In the genomic region with DNA sequence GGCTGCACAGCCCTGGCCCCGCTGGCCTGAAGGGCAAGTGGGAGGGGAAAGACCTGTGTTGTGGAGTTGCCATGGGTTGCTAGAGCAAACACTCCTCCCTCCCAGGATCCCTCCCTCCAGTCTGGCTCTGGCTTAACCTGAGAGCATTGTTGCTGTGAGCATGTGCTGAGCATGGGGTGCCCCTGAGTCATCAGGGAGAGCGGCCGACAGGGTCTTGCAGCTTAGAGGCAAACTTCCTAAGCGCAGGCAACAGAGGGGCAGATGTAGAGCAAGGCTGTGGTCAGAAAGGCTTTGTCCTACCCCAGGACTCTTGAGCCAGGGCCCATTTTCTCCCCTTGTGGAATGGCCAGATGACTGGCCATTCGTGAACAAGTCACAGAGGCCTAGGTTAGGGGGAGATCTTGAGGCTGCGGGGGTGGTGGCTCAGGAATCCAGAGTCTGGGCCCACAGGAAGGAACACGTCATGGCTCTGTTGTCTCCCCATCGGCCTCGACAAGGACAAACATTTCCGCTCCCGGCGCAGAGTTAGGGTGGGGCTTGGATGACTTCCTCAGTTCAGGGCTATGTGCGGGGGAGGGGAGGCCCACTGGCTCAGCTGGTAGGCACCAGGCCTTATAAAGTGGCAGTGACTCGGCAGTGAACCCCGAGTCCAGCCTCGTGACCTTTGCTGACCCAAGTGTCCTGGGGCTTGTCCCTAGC, we compare ENCODE assay signal across 1 cellular context.
TF ChIP-seq lines count a peak whose summit lies in the region.

No MANE protein-coding gene starts in this region.

TF ChIP-seq in HepG2, 621 proteins besides CTCF, POLR2A, EP300 and RAD21 (continued from another document and continues in another):
- TF ChIP-seq, protein P1, sequence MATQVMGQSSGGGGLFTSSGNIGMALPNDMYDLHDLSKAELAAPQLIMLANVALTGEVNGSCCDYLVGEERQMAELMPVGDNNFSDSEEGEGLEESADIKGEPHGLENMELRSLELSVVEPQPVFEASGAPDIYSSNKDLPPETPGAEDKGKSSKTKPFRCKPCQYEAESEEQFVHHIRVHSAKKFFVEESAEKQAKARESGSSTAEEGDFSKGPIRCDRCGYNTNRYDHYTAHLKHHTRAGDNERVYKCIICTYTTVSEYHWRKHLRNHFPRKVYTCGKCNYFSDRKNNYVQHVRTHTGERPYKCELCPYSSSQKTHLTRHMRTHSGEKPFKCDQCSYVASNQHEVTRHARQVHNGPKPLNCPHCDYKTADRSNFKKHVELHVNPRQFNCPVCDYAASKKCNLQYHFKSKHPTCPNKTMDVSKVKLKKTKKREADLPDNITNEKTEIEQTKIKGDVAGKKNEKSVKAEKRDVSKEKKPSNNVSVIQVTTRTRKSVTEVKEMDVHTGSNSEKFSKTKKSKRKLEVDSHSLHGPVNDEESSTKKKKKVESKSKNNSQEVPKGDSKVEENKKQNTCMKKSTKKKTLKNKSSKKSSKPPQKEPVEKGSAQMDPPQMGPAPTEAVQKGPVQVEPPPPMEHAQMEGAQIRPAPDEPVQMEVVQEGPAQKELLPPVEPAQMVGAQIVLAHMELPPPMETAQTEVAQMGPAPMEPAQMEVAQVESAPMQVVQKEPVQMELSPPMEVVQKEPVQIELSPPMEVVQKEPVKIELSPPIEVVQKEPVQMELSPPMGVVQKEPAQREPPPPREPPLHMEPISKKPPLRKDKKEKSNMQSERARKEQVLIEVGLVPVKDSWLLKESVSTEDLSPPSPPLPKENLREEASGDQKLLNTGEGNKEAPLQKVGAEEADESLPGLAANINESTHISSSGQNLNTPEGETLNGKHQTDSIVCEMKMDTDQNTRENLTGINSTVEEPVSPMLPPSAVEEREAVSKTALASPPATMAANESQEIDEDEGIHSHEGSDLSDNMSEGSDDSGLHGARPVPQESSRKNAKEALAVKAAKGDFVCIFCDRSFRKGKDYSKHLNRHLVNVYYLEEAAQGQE (IDR thresholded peaks at IDR 0.05; ENCODE audit: borderline replicate concordance in 1 of 2, low read depth in 1 of 2, low read length in 2 of 2): no peak
- TF ChIP-seq PHF20 (CRISPR knock-in tag; IDR thresholded peaks at IDR 0.05) (peak; percentile 76), FOSL1 (CRISPR knock-in tag; IDR thresholded peaks at IDR 0.05; ENCODE audit: borderline replicate concordance) (no peak), ZNF468 (CRISPR knock-in tag; IDR thresholded peaks at IDR 0.05) (no peak; the same call in 1 of the 2 replicates), POGZ (CRISPR knock-in tag; IDR thresholded peaks at IDR 0.05) (peak; percentile 53; the same call in 1 of the 2 replicates), ZNF614 (CRISPR knock-in tag; IDR thresholded peaks at IDR 0.05; ENCODE audit: borderline replicate concordance) (peak; percentile 73; the same call in 1 of the 2 replicates), TAF15 (IDR thresholded peaks at IDR 0.05; ENCODE audit: low read depth, low read length, poor library complexity, severe bottlenecking) (no peak), ZNF549 (CRISPR knock-in tag; IDR thresholded peaks at IDR 0.05) (no peak), MBNL3 (CRISPR knock-in tag; conservative IDR thresholded peaks at IDR 0.05) (no peak), ZFP37 (CRISPR knock-in tag; IDR thresholded peaks at IDR 0.05; ENCODE audit: borderline replicate concordance) (peak; percentile 95; the same call in 1 of the 2 replicates), FLYWCH1 (CRISPR knock-in tag; IDR thresholded peaks at IDR 0.05) (no peak), ONECUT2 (CRISPR knock-in tag; IDR thresholded peaks at IDR 0.05) (no peak), ZNF883 (CRISPR knock-in tag; IDR thresholded peaks at IDR 0.05; ENCODE audit: not compliant biosample characterization) (no peak), KLF11 (CRISPR knock-in tag; IDR thresholded peaks at IDR 0.05) (no peak), ZNF782 (CRISPR knock-in tag; IDR thresholded peaks at IDR 0.05; ENCODE audit: borderline replicate concordance) (peak; percentile 87), HNRNPH1 (optimal IDR thresholded peaks at IDR 0.05; ENCODE audit: low read depth, low read length) (no peak), ZSCAN25 (CRISPR knock-in tag; IDR thresholded peaks at IDR 0.05) (peak; percentile 81; the same call in 1 of the 2 replicates), XBP1 (CRISPR knock-in tag; IDR thresholded peaks at IDR 0.05) (no peak; the same call in 1 of the 2 replicates), CC2D1A (CRISPR knock-in tag; IDR thresholded peaks at IDR 0.05) (0 out of 2 replicates have a peak, but pooled peaks have one; percentile 46), ZNF253 (CRISPR knock-in tag; IDR thresholded peaks at IDR 0.05; ENCODE audit: borderline replicate concordance) (peak; percentile 72; the same call in 1 of the 2 replicates)
- TF ChIP-seq, protein P2, sequence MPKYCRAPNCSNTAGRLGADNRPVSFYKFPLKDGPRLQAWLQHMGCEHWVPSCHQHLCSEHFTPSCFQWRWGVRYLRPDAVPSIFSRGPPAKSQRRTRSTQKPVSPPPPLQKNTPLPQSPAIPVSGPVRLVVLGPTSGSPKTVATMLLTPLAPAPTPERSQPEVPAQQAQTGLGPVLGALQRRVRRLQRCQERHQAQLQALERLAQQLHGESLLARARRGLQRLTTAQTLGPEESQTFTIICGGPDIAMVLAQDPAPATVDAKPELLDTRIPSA (CRISPR knock-in tag; IDR thresholded peaks at IDR 0.05; ENCODE audit: borderline replicate concordance): no peak
- TF ChIP-seq, protein P3, sequence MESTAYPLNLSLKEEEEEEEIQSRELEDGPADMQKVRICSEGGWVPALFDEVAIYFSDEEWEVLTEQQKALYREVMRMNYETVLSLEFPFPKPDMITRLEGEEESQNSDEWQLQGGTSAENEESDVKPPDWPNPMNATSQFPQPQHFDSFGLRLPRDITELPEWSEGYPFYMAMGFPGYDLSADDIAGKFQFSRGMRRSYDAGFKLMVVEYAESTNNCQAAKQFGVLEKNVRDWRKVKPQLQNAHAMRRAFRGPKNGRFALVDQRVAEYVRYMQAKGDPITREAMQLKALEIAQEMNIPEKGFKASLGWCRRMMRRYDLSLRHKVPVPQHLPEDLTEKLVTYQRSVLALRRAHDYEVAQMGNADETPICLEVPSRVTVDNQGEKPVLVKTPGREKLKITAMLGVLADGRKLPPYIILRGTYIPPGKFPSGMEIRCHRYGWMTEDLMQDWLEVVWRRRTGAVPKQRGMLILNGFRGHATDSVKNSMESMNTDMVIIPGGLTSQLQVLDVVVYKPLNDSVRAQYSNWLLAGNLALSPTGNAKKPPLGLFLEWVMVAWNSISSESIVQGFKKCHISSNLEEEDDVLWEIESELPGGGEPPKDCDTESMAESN (CRISPR knock-in tag; conservative IDR thresholded peaks at IDR 0.05): peak; percentile 76
- TF ChIP-seq, protein P4, sequence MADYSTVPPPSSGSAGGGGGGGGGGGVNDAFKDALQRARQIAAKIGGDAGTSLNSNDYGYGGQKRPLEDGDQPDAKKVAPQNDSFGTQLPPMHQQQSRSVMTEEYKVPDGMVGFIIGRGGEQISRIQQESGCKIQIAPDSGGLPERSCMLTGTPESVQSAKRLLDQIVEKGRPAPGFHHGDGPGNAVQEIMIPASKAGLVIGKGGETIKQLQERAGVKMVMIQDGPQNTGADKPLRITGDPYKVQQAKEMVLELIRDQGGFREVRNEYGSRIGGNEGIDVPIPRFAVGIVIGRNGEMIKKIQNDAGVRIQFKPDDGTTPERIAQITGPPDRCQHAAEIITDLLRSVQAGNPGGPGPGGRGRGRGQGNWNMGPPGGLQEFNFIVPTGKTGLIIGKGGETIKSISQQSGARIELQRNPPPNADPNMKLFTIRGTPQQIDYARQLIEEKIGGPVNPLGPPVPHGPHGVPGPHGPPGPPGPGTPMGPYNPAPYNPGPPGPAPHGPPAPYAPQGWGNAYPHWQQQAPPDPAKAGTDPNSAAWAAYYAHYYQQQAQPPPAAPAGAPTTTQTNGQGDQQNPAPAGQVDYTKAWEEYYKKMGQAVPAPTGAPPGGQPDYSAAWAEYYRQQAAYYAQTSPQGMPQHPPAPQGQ (CRISPR knock-in tag; IDR thresholded peaks at IDR 0.05; ENCODE audit: borderline replicate concordance): 0 out of 2 replicates have a peak, but pooled peaks have one; percentile 35
- TF ChIP-seq, protein P5, sequence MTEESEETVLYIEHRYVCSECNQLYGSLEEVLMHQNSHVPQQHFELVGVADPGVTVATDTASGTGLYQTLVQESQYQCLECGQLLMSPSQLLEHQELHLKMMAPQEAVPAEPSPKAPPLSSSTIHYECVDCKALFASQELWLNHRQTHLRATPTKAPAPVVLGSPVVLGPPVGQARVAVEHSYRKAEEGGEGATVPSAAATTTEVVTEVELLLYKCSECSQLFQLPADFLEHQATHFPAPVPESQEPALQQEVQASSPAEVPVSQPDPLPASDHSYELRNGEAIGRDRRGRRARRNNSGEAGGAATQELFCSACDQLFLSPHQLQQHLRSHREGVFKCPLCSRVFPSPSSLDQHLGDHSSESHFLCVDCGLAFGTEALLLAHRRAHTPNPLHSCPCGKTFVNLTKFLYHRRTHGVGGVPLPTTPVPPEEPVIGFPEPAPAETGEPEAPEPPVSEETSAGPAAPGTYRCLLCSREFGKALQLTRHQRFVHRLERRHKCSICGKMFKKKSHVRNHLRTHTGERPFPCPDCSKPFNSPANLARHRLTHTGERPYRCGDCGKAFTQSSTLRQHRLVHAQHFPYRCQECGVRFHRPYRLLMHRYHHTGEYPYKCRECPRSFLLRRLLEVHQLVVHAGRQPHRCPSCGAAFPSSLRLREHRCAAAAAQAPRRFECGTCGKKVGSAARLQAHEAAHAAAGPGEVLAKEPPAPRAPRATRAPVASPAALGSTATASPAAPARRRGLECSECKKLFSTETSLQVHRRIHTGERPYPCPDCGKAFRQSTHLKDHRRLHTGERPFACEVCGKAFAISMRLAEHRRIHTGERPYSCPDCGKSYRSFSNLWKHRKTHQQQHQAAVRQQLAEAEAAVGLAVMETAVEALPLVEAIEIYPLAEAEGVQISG (CRISPR knock-in tag; IDR thresholded peaks at IDR 0.05): peak; percentile 49
- TF ChIP-seq, protein P6, sequence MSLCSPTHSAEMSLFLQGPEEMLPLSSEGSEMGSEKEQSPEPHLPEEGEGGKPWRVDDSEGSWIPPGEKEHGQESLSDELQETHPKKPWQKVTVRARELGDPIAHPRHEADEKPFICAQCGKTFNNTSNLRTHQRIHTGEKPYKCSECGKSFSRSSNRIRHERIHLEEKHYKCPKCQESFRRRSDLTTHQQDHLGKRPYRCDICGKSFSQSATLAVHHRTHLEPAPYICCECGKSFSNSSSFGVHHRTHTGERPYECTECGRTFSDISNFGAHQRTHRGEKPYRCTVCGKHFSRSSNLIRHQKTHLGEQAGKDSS (CRISPR knock-in tag; IDR thresholded peaks at IDR 0.05; ENCODE audit: borderline replicate concordance, low read depth): peak; percentile 92; the same call in 1 of the 2 replicates
- TF ChIP-seq, protein P7, sequence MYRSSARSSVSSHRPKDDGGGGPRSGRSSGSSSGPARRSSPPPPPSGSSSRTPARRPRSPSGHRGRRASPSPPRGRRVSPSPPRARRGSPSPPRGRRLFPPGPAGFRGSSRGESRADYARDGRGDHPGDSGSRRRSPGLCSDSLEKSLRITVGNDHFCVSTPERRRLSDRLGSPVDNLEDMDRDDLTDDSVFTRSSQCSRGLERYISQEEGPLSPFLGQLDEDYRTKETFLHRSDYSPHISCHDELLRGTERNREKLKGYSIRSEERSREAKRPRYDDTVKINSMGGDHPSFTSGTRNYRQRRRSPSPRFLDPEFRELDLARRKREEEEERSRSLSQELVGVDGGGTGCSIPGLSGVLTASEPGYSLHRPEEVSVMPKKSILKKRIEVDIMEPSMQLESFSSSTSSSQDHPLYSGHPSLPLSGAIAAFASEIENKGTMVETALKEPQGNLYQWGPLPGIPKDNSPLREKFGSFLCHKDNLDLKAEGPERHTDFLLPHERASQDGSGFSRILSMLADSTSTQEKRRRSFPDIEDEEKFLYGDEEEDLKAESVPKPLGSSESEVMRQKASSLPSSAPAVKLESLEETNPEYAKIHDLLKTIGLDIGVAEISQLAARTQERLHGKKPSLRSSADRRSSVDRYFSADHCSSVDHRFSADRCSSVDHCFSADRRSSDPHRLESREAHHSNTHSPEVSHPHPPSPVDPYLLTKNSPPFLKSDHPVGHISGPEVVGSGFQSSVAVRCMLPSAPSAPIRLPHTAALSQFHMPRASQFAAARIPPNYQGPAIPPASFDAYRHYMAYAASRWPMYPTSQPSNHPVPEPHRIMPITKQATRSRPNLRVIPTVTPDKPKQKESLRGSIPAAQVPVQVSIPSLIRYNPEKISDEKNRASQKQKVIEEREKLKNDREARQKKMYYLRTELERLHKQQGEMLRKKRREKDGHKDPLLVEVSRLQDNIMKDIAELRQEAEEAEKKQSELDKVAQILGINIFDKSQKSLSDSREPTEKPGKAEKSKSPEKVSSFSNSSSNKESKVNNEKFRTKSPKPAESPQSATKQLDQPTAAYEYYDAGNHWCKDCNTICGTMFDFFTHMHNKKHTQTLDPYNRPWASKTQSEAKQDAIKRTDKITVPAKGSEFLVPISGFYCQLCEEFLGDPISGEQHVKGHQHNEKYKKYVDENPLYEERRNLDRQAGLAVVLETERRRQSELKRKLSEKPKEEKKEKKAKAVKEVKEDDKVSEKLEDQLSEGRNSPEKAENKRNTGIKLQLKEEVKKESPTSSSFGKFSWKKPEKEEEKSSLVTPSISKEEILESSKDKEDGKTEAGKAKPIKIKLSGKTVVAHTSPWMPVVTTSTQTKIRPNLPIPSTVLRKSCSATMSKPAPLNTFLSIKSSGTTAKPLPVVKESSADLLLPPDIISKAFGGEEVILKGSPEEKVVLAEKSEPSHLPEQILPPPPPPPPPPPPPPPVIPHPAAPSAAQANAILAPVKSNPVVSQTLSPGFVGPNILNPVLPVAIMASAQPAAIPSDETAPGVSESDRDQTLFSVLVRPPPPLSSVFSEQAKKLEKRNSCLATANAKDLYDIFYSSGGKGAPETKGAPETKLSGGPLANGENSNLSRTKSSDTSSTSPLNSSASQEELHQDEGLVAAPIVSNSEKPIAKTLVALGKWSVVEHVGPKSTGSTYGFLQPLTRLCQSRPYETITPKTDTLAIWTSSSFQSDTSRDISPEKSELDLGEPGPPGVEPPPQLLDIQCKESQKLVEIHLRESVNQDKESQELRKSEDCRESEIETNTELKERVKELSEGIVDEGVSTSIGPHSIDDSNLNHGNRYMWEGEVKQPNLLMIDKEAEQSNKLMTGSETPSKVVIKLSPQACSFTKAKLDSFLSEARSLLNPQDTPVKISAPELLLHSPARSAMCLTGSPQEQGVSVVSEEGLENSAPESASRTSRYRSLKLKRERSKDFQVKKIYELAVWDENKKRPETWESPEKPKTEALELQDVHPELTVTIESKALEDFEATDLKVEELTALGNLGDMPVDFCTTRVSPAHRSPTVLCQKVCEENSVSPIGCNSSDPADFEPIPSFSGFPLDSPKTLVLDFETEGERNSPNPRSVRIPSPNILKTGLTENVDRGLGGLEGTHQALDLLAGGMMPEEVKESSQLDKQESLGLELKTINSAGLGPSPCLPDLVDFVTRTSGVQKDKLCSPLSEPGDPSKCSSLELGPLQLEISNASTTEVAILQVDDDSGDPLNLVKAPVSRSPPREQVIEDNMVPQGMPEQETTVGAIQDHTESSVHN (CRISPR knock-in tag; IDR thresholded peaks at IDR 0.05): peak; percentile 99
